ENCODE assay signal across 11 cellular contexts in the genomic region with DNA sequence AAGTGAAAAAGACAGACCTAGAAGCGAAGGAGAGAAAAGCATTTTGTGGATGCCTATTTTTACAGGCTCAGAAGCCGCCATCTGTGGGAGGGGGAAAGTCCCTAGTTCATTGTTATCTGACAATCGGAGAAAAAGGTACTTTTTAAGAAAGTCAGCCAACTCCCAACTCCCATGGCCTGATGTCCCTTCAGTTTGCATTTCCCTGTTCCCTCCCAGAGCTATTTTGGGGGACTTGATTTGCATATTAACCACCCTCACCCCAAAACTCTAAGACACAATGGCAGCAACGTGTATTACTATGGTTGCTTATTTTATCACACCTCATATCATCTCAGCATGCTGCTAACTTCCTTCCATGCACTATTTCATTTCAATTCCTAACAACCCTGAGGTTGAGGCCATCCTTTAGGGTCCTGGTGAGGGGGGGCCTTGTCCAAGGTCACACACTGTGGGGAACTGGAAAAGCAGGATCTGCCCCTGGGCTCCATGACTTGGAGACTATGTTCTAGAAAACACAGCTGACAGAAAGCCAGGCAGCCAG. TPM values are rescaled to one million over a fixed set of nuclear protein-coding genes. Genes with fewer than 3 reads are reported as not detected.
A peak's percentile ranks its signal among the peaks of the same experiment; 100 is the strongest.
DNase-seq lines count a peak whose midpoint lies in the region; ATAC-seq, FAIRE-seq and TF ChIP-seq lines count a peak whose summit lies in the region.
"Had no signal": no experiment of that assay in that cellular context is flagged by ENCODE, and none has a peak within 500 bp of the region (broad histone marks: within the 10 kb centered on the region; RNA-seq: fewer than 3 reads in every experiment).

No MANE protein-coding gene starts in this region.

- H3K27ac Mint-ChIP-seq in CD14-positive monocyte: peak overlapping the region in 4 of 7 donors; percentile 32 to 55 (median 44)
- H3K27ac Mint-ChIP-seq in activated naive CD4-positive, alpha-beta T cell treated with anti-CD3 and anti-CD28 coated beads for 36 hours: peak overlapping the region; percentile 91

- H3K36me3 Mint-ChIP-seq in CD14-positive monocyte: peaks cover 78 to 97% of the 10 kb centered on the region in 2 donors
- peaks cover 11% of the 10 kb centered on the region for H3K36me3 Mint-ChIP-seq in activated naive CD4-positive, alpha-beta T cell treated with anti-CD3 and anti-CD28 coated beads for 36 hours (ENCODE audit: low read depth)

- TF ChIP-seq CTCF in CD14-positive monocyte (IDR thresholded peaks at IDR 0.05) (no peak), A673 (conservative IDR thresholded peaks at IDR 0.05; ENCODE audit: low read depth, low read length) (no peak), heart left ventricle (IDR thresholded peaks at IDR 0.05) (no peak), uterus (IDR thresholded peaks at IDR 0.05) (no peak)

- no TSS peak for BruUV-seq in A673 (replicated peaks; lab: Mats Ljungman, UMichigan)

- peaks cover 0 to 2% (median 1%) of the 10 kb centered on the region in 3 donors for H3K27me3 Mint-ChIP-seq in CD14-positive monocyte (ENCODE audit: low read depth in 3 of 3)
- H3K27me3 Mint-ChIP-seq in activated naive CD4-positive, alpha-beta T cell treated with anti-CD3 and anti-CD28 coated beads for 36 hours (ENCODE audit: low read depth): no peaks in the 10 kb centered on the region

- H3K9me3 Mint-ChIP-seq in CD14-positive monocyte: peaks cover 0 to 12% (median 7%) of the 10 kb centered on the region in 7 donors
- peaks cover 16% of the 10 kb centered on the region for H3K9me3 Mint-ChIP-seq in activated naive CD4-positive, alpha-beta T cell treated with anti-CD3 and anti-CD28 coated beads for 36 hours

- H3K27ac ChIP-seq in A673 (ENCODE audit: low read depth, low read length, poor library complexity, severe bottlenecking) (no peak overlapping the region), heart left ventricle (no peak overlapping the region), uterus (no peak overlapping the region)
- H3K27ac ChIP-seq: C4-2B had no signal

- H3K4me3 ChIP-seq in A673 (ENCODE audit: low read depth, low read length, poor library complexity, severe bottlenecking) (no peak overlapping the region), heart left ventricle (no peak overlapping the region), uterus (no peak overlapping the region)

- ATAC-seq in HG03139 (IDR thresholded peaks at IDR 0.05; ENCODE audit: unreplicated experiment): peak; percentile 45
- no peak for ATAC-seq in heart left ventricle
- ATAC-seq: PC-3 had no signal

- H3K4me1 Mint-ChIP-seq in CD14-positive monocyte: peaks cover 39% of the 10 kb centered on the region
- peaks cover 32% of the 10 kb centered on the region for H3K4me1 Mint-ChIP-seq in activated naive CD4-positive, alpha-beta T cell treated with anti-CD3 and anti-CD28 coated beads for 36 hours (ENCODE audit: low read depth)

- DNase-seq in CD14-positive monocyte (ENCODE audit: low spot score) (no peak), GM19239 (ENCODE audit: insufficient read length, low spot score) (no peak), A673 (ENCODE audit: low spot score) (no peak), KG1 (lab: John Stamatoyannopoulos, UW) (no peak), heart left ventricle (no peak), uterus (no peak)
- peak; percentile 69 for DNase-seq in activated naive CD4-positive, alpha-beta T cell treated with anti-CD3 and anti-CD28 coated beads for 36 hours
- DNase-seq: PC-3, retina had no signal

- H3K4me1 ChIP-seq in A673 (ENCODE audit: insufficient read depth, low read length, poor library complexity, severe bottlenecking): no peaks in the 10 kb centered on the region
- peaks cover 0 to 9% (median 0%) of the 10 kb centered on the region in 12 donors for H3K4me1 ChIP-seq in heart left ventricle
- H3K4me1 ChIP-seq in uterus: no peaks in the 10 kb centered on the region

- no peaks in the 10 kb centered on the region for H3K9me3 ChIP-seq in A673 (ENCODE audit: low read depth, low read length, poor library complexity, severe bottlenecking)
- H3K9me3 ChIP-seq in heart left ventricle: peaks cover 0 to 26% (median 6%) of the 10 kb centered on the region in 12 donors
- peaks cover 0 to 11% of the 10 kb centered on the region in 2 donors for H3K9me3 ChIP-seq in uterus

- 49 to 63% (median 58%) methylated on average over 4 of the region's 4 CpGs for WGBS in heart left ventricle, 4 donors

- intact Hi-C loops in CD14-positive monocyte (cut with micrococcal nuclease): no loop called here
- intact Hi-C loops in activated naive CD4-positive, alpha-beta T cell treated with anti-CD3 and anti-CD28 coated beads for 36 hours (cut with micrococcal nuclease): loop anchor here (2.0 kb wide), 1 partner anchor 19 kb away; a partner anchor contains a TSS
- intact Hi-C loops in A673 (cut with micrococcal nuclease; ENCODE audit: unreplicated experiment): no loop called here
- intact Hi-C loops in heart left ventricle (cut with DNase I): no loop called here
- intact Hi-C loops in uterus (cut with DNase I; ENCODE audit: low total_unique reads): no loop called here

- no peak overlapping the region for H3K4me3 Mint-ChIP-seq in CD14-positive monocyte
- peak overlapping the region; percentile 34 for H3K4me3 Mint-ChIP-seq in activated naive CD4-positive, alpha-beta T cell treated with anti-CD3 and anti-CD28 coated beads for 36 hours

- H3K27me3 ChIP-seq in A673 (replicated peaks; ENCODE audit: insufficient read depth, low read depth, low read length, poor library complexity) (no peaks in the 10 kb centered on the region), heart left ventricle (no peaks in the 10 kb centered on the region), uterus (no peaks in the 10 kb centered on the region)

- H3K36me3 ChIP-seq in A673 (ENCODE audit: insufficient read depth, low read length, poor library complexity, severe bottlenecking) (no peaks in the 10 kb centered on the region), heart left ventricle (peaks cover 0 to 19% (median 0%) of the 10 kb centered on the region in 9 donors), uterus (no peaks in the 10 kb centered on the region)

- FAIRE-seq in GM19239 (lab: Jason Lieb, UNC): peak; percentile 98

- CTCF ChIA-PET in activated naive CD4-positive, alpha-beta T cell treated with anti-CD3 and anti-CD28 coated beads for 36 hours (lab: Charles Lee): interaction anchor here (1.3 kb wide), 1 partner anchor 51 kb away, joined by 3 read pairs; no protein-coding TSS in a partner anchor
- CTCF ChIA-PET in A673 (lab: Charles Lee): no interaction called here

- TF ChIP-seq POLR2A in heart left ventricle (IDR thresholded peaks at IDR 0.05) (no peak), uterus (IDR thresholded peaks at IDR 0.05) (no peak)

- POLR2A ChIA-PET in A673 (lab: Charles Lee; ENCODE audit: low non-redundant PET): no interaction called here

RNA-seq across cellular contexts. Expression of a gene that starts 18.7 kb away (rescaled TPM):
- polyA plus RNA-seq in CD14-positive monocyte (100 to 1,000 TPM; 121 to 167 TPM), heart left ventricle (10 to 100 TPM in 1 of 2 donors, 1 to 10 TPM in 1; 9.5 to 13.6 TPM)
- total RNA-seq in activated naive CD4-positive, alpha-beta T cell treated with anti-CD3 and anti-CD28 coated beads for 36 hours: 1 to 10 TPM; 2.6 to 3.1 TPM
- total RNA-seq in A673 (2021) (1.0 and 1.1 TPM in 2 replicates), heart left ventricle (10 to 100 TPM in 6 of 9 donors, 1 to 10 TPM in 3; 4.1 to 55.3 (median 11.8) TPM), uterus (10 to 100 TPM in 3 of 4 donors, 1 to 10 TPM in 1; 3.8 to 18.1 (median 14.0) TPM)

RNA-seq across cellular contexts. Expression of a gene that starts 56.3 kb away (rescaled TPM):
- polyA plus RNA-seq in CD14-positive monocyte (1 to 10 TPM; 4.5 to 6.1 TPM), heart left ventricle (10 to 100 TPM; 12.6 to 18.5 TPM)
- total RNA-seq in activated naive CD4-positive, alpha-beta T cell treated with anti-CD3 and anti-CD28 coated beads for 36 hours: 1 to 10 TPM; 5.2 to 5.8 TPM
- total RNA-seq in A673 (2021) (38.8 TPM in 2 replicates), heart left ventricle (10 to 100 TPM; 17.3 to 27.7 (median 20.2) TPM), uterus (10 to 100 TPM; 40.0 to 61.8 (median 49.9) TPM)
